Comparison of ENCODE assay signal across 1 cellular context in the genomic region with DNA sequence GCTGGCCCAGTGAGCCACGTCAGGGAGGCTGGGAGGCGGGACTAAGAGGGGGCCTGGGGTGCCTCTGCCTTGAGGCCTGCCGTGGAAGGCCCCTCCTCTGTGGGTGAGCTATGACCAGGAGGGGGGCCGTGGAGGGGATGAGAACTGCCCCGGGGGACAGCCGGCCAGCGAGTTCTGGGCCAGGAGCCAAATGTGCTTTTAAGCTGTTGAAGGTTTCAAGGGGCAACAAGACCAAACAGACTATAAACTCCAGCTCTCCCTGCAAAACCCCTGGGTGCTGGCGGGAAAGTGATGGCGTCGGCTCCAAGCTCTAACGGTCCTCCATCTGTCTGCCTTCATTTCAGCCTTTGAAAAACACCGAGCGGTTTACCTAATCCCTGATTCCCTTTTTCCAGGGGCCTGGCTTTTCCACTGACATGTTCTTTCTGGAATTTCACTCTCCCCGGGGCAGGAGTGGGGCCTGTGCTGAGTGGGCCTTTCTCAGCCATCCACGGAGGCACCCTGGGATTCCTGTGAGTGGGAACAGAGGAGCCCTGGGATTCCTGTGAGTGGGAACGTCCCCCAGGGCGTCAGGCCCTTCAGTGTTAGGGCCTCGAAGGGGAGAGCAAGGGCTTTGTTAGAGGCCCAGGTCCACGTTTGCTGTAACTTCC.
TF ChIP-seq lines count a peak whose summit lies in the region.

No MANE protein-coding gene starts in this region.

TF ChIP-seq in HEK293, 187 proteins besides CTCF, POLR2A, EP300 and RAD21 (continued from another document and continues in another):
- TF ChIP-seq ZBTB11 (tag by site-specific recombination; conservative IDR thresholded peaks at IDR 0.05; ENCODE audit: low read depth) (no peak), SETDB1 (IDR thresholded peaks at IDR 0.05; ENCODE audit: insufficient read length, low read length) (no peak), ZNF837 (tag by site-specific recombination; IDR thresholded peaks at IDR 0.05) (no peak), ZNF19 (tag by site-specific recombination; IDR thresholded peaks at IDR 0.05; ENCODE audit: low read depth) (no peak), ZNF623 (tag by site-specific recombination; IDR thresholded peaks at IDR 0.05) (no peak), ATF2 (tag by site-specific recombination; IDR thresholded peaks at IDR 0.05; ENCODE audit: low read depth) (0 out of 2 replicates have a peak, but pooled peaks have one; percentile 29), ZNF626 (tag by site-specific recombination; IDR thresholded peaks at IDR 0.05) (no peak), ZNF223 (tag by site-specific recombination; IDR thresholded peaks at IDR 0.05) (no peak), BCL11B (tag by site-specific recombination; IDR thresholded peaks at IDR 0.05; ENCODE audit: low read depth) (no peak), HOXD13 (CRISPR knock-in tag; IDR thresholded peaks at IDR 0.05; ENCODE audit: borderline replicate concordance) (no peak), MYNN (tag by site-specific recombination; IDR thresholded peaks at IDR 0.05; ENCODE audit: borderline replicate concordance) (peak; percentile 68; the same call in 1 of the 2 replicates), ZNF362 (tag by site-specific recombination; IDR thresholded peaks at IDR 0.05) (no peak), ZNF791 (tag by site-specific recombination; IDR thresholded peaks at IDR 0.05) (no peak), TSHZ1 (tag by site-specific recombination; IDR thresholded peaks at IDR 0.05; ENCODE audit: borderline replicate concordance) (no peak), ZNF513 (tag by site-specific recombination; IDR thresholded peaks at IDR 0.05) (no peak), ZNF48 (tag by site-specific recombination; IDR thresholded peaks at IDR 0.05) (no peak), ZNF266 (tag by site-specific recombination; IDR thresholded peaks at IDR 0.05; ENCODE audit: low read depth) (no peak), ZNF677 (tag by site-specific recombination; IDR thresholded peaks at IDR 0.05) (no peak), SALL2 (tag by site-specific recombination; IDR thresholded peaks at IDR 0.05; ENCODE audit: borderline replicate concordance) (no peak), ZBTB26 (tag by site-specific recombination; optimal IDR thresholded peaks at IDR 0.05) (no peak), KLF9 (tag by site-specific recombination; IDR thresholded peaks at IDR 0.05; ENCODE audit: low read depth) (no peak), ZNF830 (tag by site-specific recombination; IDR thresholded peaks at IDR 0.05; ENCODE audit: low read depth) (no peak), ZNF280C (tag by site-specific recombination; IDR thresholded peaks at IDR 0.05) (no peak), SP2 (tag by site-specific recombination; IDR thresholded peaks at IDR 0.05) (no peak; the same call in 1 of the 2 replicates)
- TF ChIP-seq, protein P1, sequence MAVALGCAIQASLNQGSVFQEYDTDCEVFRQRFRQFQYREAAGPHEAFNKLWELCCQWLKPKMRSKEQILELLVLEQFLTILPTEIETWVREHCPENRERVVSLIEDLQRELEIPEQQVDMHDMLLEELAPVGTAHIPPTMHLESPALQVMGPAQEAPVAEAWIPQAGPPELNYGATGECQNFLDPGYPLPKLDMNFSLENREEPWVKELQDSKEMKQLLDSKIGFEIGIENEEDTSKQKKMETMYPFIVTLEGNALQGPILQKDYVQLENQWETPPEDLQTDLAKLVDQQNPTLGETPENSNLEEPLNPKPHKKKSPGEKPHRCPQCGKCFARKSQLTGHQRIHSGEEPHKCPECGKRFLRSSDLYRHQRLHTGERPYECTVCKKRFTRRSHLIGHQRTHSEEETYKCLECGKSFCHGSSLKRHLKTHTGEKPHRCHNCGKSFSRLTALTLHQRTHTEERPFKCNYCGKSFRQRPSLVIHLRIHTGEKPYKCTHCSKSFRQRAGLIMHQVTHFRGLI (tag by site-specific recombination; IDR thresholded peaks at IDR 0.05), result no peak
- TF ChIP-seq, protein P2, sequence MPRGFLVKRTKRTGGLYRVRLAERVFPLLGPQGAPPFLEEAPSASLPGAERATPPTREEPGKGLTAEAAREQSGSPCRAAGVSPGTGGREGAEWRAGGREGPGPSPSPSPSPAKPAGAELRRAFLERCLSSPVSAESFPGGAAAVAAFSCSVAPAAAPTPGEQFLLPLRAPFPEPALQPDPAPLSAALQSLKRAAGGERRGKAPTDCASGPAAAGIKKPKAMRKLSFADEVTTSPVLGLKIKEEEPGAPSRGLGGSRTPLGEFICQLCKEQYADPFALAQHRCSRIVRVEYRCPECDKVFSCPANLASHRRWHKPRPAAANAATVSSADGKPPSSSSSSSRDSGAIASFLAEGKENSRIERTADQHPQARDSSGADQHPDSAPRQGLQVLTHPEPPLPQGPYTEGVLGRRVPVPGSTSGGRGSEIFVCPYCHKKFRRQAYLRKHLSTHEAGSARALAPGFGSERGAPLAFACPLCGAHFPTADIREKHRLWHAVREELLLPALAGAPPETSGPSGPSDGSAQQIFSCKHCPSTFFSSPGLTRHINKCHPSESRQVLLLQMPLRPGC (tag by site-specific recombination; IDR thresholded peaks at IDR 0.05), result no peak
- TF ChIP-seq, protein P3, sequence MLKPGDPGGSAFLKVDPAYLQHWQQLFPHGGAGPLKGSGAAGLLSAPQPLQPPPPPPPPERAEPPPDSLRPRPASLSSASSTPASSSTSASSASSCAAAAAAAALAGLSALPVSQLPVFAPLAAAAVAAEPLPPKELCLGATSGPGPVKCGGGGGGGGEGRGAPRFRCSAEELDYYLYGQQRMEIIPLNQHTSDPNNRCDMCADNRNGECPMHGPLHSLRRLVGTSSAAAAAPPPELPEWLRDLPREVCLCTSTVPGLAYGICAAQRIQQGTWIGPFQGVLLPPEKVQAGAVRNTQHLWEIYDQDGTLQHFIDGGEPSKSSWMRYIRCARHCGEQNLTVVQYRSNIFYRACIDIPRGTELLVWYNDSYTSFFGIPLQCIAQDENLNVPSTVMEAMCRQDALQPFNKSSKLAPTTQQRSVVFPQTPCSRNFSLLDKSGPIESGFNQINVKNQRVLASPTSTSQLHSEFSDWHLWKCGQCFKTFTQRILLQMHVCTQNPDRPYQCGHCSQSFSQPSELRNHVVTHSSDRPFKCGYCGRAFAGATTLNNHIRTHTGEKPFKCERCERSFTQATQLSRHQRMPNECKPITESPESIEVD (tag by site-specific recombination; IDR thresholded peaks at IDR 0.05), result no peak
